In genomic region chr1:17360272-17360956, GRCh38 we compare ENCODE assay signal across 1 cellular context.
TF ChIP-seq lines count a peak whose summit lies in the region.

No MANE protein-coding gene starts in this region.

TF ChIP-seq in H1, 55 proteins besides CTCF, POLR2A, EP300 and RAD21:
- TF ChIP-seq YY1 (IDR thresholded peaks at IDR 0.05; ENCODE audit: low read depth, low read length) (no peak), E2F6 (IDR thresholded peaks at IDR 0.05) (no peak), SP2 (IDR thresholded peaks at IDR 0.05; ENCODE audit: low read length) (no peak), MAFK (IDR thresholded peaks at IDR 0.05; ENCODE audit: low read depth, low read length) (no peak), CTBP2 (IDR thresholded peaks at IDR 0.05; ENCODE audit: borderline replicate concordance, insufficient read depth, insufficient read length, low read length) (no peak), SRF (IDR thresholded peaks at IDR 0.05; ENCODE audit: low read depth, low read length) (no peak)
